ENCODE assay signal across 1 cellular context in genomic region chr6:31827286-31828079, GRCh38.
TF ChIP-seq lines count a peak whose summit lies in the region.

Gene HSPA1B (plus strand): TSS chr6:31827738. CDS start chr6:31827951, 213 bp downstream.

TF ChIP-seq in K562, 482 proteins besides CTCF, POLR2A, EP300 and RAD21 (continued from another document and continues in another):
- TF ChIP-seq DNMT1 (IDR thresholded peaks at IDR 0.05) = 0 out of 2 replicates have a peak, but pooled peaks have one; percentile 62
- peak; percentile 73 for TF ChIP-seq CXXC5 (CRISPR knock-in tag; IDR thresholded peaks at IDR 0.05)
- peak; percentile 47; the same call in 1 of the 2 replicates for TF ChIP-seq XRCC5 (IDR thresholded peaks at IDR 0.05; ENCODE audit: low read depth, low read length)
- peak; percentile 71 for TF ChIP-seq KLF1 (tag; IDR thresholded peaks at IDR 0.05)
- 0 out of 2 replicates have a peak, but pooled peaks have one; percentile 46 for TF ChIP-seq JUNB (CRISPR knock-in tag; conservative IDR thresholded peaks at IDR 0.05)
- TF ChIP-seq CREB3L1 (IDR thresholded peaks at IDR 0.05; ENCODE audit: borderline replicate concordance, low read depth) = no peak
- TF ChIP-seq PHF21A (IDR thresholded peaks at IDR 0.05; ENCODE audit: borderline replicate concordance, low read depth) = no peak
- peak; percentile 86 for TF ChIP-seq TCF15 (CRISPR knock-in tag; IDR thresholded peaks at IDR 0.05)
- peak; percentile 99 for TF ChIP-seq GTF2A2 (tag; IDR thresholded peaks at IDR 0.05)
- TF ChIP-seq TOE1 (IDR thresholded peaks at IDR 0.05; ENCODE audit: borderline replicate concordance) = no peak
- 0 out of 2 replicates have a peak, but pooled peaks have one; percentile 87 for TF ChIP-seq TOE1 (CRISPR knock-in tag; IDR thresholded peaks at IDR 0.05; ENCODE audit: borderline replicate concordance, low read depth)
- TF ChIP-seq ZNF253 (CRISPR knock-in tag; conservative IDR thresholded peaks at IDR 0.05) = no peak
- peak; percentile 67; the same call in 1 of the 2 replicates for TF ChIP-seq RFX5 (IDR thresholded peaks at IDR 0.05; ENCODE audit: low read depth, low read length)
- peak; percentile 94 for TF ChIP-seq TAF7 (tag; IDR thresholded peaks at IDR 0.05)
- TF ChIP-seq ZNF232 (CRISPR knock-in tag; IDR thresholded peaks at IDR 0.05) = peak; percentile 86; the same call in 1 of the 2 replicates
- TF ChIP-seq NEUROD1 (IDR thresholded peaks at IDR 0.05; ENCODE audit: borderline replicate concordance, low read depth, low read length, partially characterized antibody) = peak; percentile 60
- TF ChIP-seq HNRNPH1 (optimal IDR thresholded peaks at IDR 0.05; ENCODE audit: low read depth, low read length) = no peak
- TF ChIP-seq HNRNPLL (IDR thresholded peaks at IDR 0.05; ENCODE audit: low read depth, low read length, poor library complexity, severe bottlenecking) = peak; percentile 76
- TF ChIP-seq FOS (IDR thresholded peaks at IDR 0.05; ENCODE audit: extremely low read depth, insufficient read length) = peak; percentile 86
- no peak for TF ChIP-seq PRDM10 (IDR thresholded peaks at IDR 0.05; ENCODE audit: partially characterized antibody)
- TF ChIP-seq ZNF445 (CRISPR knock-in tag; IDR thresholded peaks at IDR 0.05; ENCODE audit: low read depth) = no peak
- TF ChIP-seq USF2 (CRISPR knock-in tag; IDR thresholded peaks at IDR 0.05) = no peak
- TF ChIP-seq HOXB6 (CRISPR knock-in tag; IDR thresholded peaks at IDR 0.05; ENCODE audit: borderline replicate concordance) = 0 out of 2 replicates have a peak, but pooled peaks have one; percentile 46
- peak; percentile 97 for TF ChIP-seq PHB (CRISPR knock-in tag; IDR thresholded peaks at IDR 0.05)
- TF ChIP-seq ZNF212 (CRISPR knock-in tag; IDR thresholded peaks at IDR 0.05) = no peak
- TF ChIP-seq HCFC1 (IDR thresholded peaks at IDR 0.05; ENCODE audit: low read depth, low read length) = peak; percentile 49
- no peak for TF ChIP-seq XRCC3 (IDR thresholded peaks at IDR 0.05)
- TF ChIP-seq KDM4B (IDR thresholded peaks at IDR 0.05; ENCODE audit: borderline replicate concordance in 2 of 2, low read depth in 1 of 2) = peak in 1 of 2 experiments; percentile 60; a peak in 1 of 4 replicates
- no peak for TF ChIP-seq YBX1 (IDR thresholded peaks at IDR 0.05)
- TF ChIP-seq ELF1 (tag; IDR thresholded peaks at IDR 0.05) = no peak
- no peak for TF ChIP-seq ZNF395 (CRISPR knock-in tag; IDR thresholded peaks at IDR 0.05)
- peak; percentile 26; the same call in 1 of the 2 replicates for TF ChIP-seq MTA1 (IDR thresholded peaks at IDR 0.05; ENCODE audit: borderline replicate concordance)
- TF ChIP-seq HDAC8 (tag; IDR thresholded peaks at IDR 0.05) = peak; percentile 75; the same call in 1 of the 2 replicates
- TF ChIP-seq ETS2 (tag; IDR thresholded peaks at IDR 0.05; ENCODE audit: borderline replicate concordance, poor library complexity, severe bottlenecking) = no peak
- no peak for TF ChIP-seq POLR3G (IDR thresholded peaks at IDR 0.05; ENCODE audit: extremely low read depth, insufficient read length, insufficient replicate concordance)
- TF ChIP-seq MEF2D (tag; conservative IDR thresholded peaks at IDR 0.05; ENCODE audit: low read depth) = peak; percentile 70
- TF ChIP-seq MXI1 (IDR thresholded peaks at IDR 0.05; ENCODE audit: low read depth, low read length) = peak; percentile 29
- TF ChIP-seq ZNF518B (CRISPR knock-in tag; IDR thresholded peaks at IDR 0.05) = no peak
- peak; percentile 73; the same call in 1 of the 2 replicates for TF ChIP-seq HMBOX1 (IDR thresholded peaks at IDR 0.05)
- no peak for TF ChIP-seq CREBBP (IDR thresholded peaks at IDR 0.05; ENCODE audit: low read depth, low read length)
- TF ChIP-seq TRIM28 (IDR thresholded peaks at IDR 0.05) = 0 out of 2 replicates have a peak, but pooled peaks have one; percentile 51
- peak; percentile 88 to 90 for TF ChIP-seq NRF1 (conservative IDR thresholded peaks at IDR 0.05 in 1 of 2, IDR thresholded peaks at IDR 0.05 in 1 of 2)
- TF ChIP-seq ZBTB34 (CRISPR knock-in tag; IDR thresholded peaks at IDR 0.05) = peak; percentile 59; the same call in 1 of the 2 replicates
- peak; percentile 29; the same call in 1 of the 2 replicates for TF ChIP-seq ZBTB49 (CRISPR knock-in tag; IDR thresholded peaks at IDR 0.05; ENCODE audit: borderline replicate concordance)
- peak; percentile 65; the same call in 1 of the 2 replicates for TF ChIP-seq MTF1 (CRISPR knock-in tag; IDR thresholded peaks at IDR 0.05; ENCODE audit: borderline replicate concordance)
- no peak for TF ChIP-seq HNRNPUL1 (IDR thresholded peaks at IDR 0.05; ENCODE audit: low read length)
- peak; percentile 93; the same call in 1 of the 2 replicates for TF ChIP-seq HDAC6 (IDR thresholded peaks at IDR 0.05; ENCODE audit: low read depth, low read length)
- TF ChIP-seq CHD2 (IDR thresholded peaks at IDR 0.05; ENCODE audit: low read depth, low read length) = peak; percentile 25
- TF ChIP-seq ZNF274 (IDR thresholded peaks at IDR 0.05; ENCODE audit: borderline replicate concordance, low read depth, low read length) = no peak
- TF ChIP-seq BMI1 (IDR thresholded peaks at IDR 0.05; ENCODE audit: low read length) = peak; percentile 76
- peak; percentile 68; the same call in 1 of the 2 replicates for TF ChIP-seq ZNF561 (CRISPR knock-in tag; conservative IDR thresholded peaks at IDR 0.05)
- TF ChIP-seq ZNF134 (CRISPR knock-in tag; conservative IDR thresholded peaks at IDR 0.05) = peak; percentile 40; the same call in 1 of the 2 replicates
- no peak for TF ChIP-seq PYGO2 (tag; IDR thresholded peaks at IDR 0.05)
- peak; percentile 23 for TF ChIP-seq U2AF1 (optimal IDR thresholded peaks at IDR 0.05; ENCODE audit: low read depth, low read length)
